In genomic region chr9:135335691-135336181, GRCh38 we compare ENCODE assay signal across 11 cellular contexts.
"Had no signal": no experiment of that assay in that cellular context is flagged by ENCODE, and none has a peak within 500 bp of the region (broad histone marks: within the 10 kb centered on the region; RNA-seq: fewer than 3 reads in every experiment).

No MANE protein-coding gene starts in this region.

- H3K4me3 Mint-ChIP-seq: activated T-cell treated with anti-CD3 and anti-CD28 coated beads, Interleukin-2, amount 50 U/mL, for 72 hours; nephron progenitor cell had no signal

- H3K27me3 ChIP-seq: foreskin keratinocyte had no signal

- H3K36me3 ChIP-seq: breast epithelium, suprapubic skin, WERI-Rb-1 had no signal

- DNase-seq: activated CD4-positive, alpha-beta T cell treated with anti-CD3 and anti-CD28 coated beads for 48 hours; activated naive CD4-positive, alpha-beta T cell; activated T-cell treated with anti-CD3 and anti-CD28 coated beads, Interleukin-2, amount 50 U/mL, for 72 hours; foreskin keratinocyte; mesenchymal stem cell; nephron progenitor cell; stimulated activated CD4-positive, alpha-beta T cell treated with anti-CD3 and anti-CD28 coated beads, Interleukin-2, amount 100 ng/mL, for 48 hours; stimulated activated naive CD4-positive, alpha-beta T cell treated with Interleukin-2 at 50 U/mL for 16 hours; WERI-Rb-1 had no signal

- H3K4me1 ChIP-seq: breast epithelium, foreskin keratinocyte, suprapubic skin had no signal

- H3K4me3 ChIP-seq: breast epithelium, suprapubic skin had no signal

- ATAC-seq: activated T-cell treated with anti-CD3 and anti-CD28 coated beads, Interleukin-2, amount 50 U/mL, for 72 hours; foreskin keratinocyte had no signal

- H3K9me3 ChIP-seq: breast epithelium, suprapubic skin had no signal

- H3K9me3 Mint-ChIP-seq: activated T-cell treated with anti-CD3 and anti-CD28 coated beads, Interleukin-2, amount 50 U/mL, for 72 hours; nephron progenitor cell had no signal

- H3K27ac Mint-ChIP-seq: activated T-cell treated with anti-CD3 and anti-CD28 coated beads, Interleukin-2, amount 50 U/mL, for 72 hours; nephron progenitor cell had no signal

- H3K27ac ChIP-seq: breast epithelium, foreskin keratinocyte, suprapubic skin, WERI-Rb-1 had no signal
